In the genomic region with DNA sequence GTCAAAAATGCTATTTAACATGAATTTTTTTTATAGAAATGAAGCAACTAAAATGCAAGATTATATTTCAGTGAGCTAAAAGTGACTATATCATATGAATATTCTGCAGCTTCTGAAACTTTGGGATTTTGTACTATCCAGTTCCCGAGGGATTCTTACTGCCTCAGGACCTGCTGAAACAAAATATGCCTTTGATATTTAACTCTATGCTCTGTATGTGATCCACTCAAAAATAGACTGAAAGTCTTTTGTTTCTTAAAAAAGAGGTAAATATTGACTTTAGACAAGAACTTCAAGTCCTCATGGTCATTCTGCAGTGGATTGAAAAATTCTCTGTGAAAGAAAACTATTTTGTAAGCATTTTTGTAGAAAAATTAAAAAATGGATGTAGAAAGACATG, we compare ENCODE assay signal across 27 cellular contexts.
"Had no signal": no experiment of that assay in that cellular context is flagged by ENCODE, and none has a peak within 500 bp of the region (broad histone marks: within the 10 kb centered on the region; RNA-seq: fewer than 3 reads in every experiment).

No MANE protein-coding gene starts in this region.

- DNase-seq: activated CD4-positive, alpha-beta memory T cell treated with anti-CD3 and anti-CD28 coated beads for 36 hours; activated CD4-positive, alpha-beta T cell treated with anti-CD3 and anti-CD28 coated beads for 36 hours; activated CD4-positive, alpha-beta T cell treated with anti-CD3 and anti-CD28 coated beads, Interleukin-2, amount 10 ng/mL, durations not matched to agents 24 days and 14 days; activated CD4-positive, CD25-positive, alpha-beta regulatory T cell; activated CD4-positive, CD25-positive, alpha-beta regulatory T cell treated with anti-CD3 and anti-CD28 coated beads, Interleukin-2, amount 50 U/mL, for 72 hours; activated CD8-positive, alpha-beta memory T cell treated with anti-CD3 and anti-CD28 coated beads, Interleukin-2, amount 10 ng/mL, durations not matched to agents 7 days and 5 days; activated CD8-positive, alpha-beta memory T cell treated with anti-CD3 and anti-CD28 coated beads, Interleukin-2, amount 50 U/mL, for 4 hours; activated CD8-positive, alpha-beta T cell treated with anti-CD3 and anti-CD28 coated beads, Interleukin-2, amount 10 ng/mL, durations not matched to agents 7 days and 5 days; activated effector memory CD4-positive, alpha-beta T cell treated with anti-CD3 and anti-CD28 coated beads, Interleukin-2, amount 50 U/mL, for 16 hours; activated naive CD4-positive, alpha-beta T cell treated with anti-CD3 and anti-CD28 coated beads for 36 hours; activated naive CD8-positive, alpha-beta T cell treated with anti-CD3 and anti-CD28 coated beads for 36 hours; activated naive CD8-positive, alpha-beta T cell treated with anti-CD3 and anti-CD28 coated beads, Interleukin-2, amount 50 U/mL, for 24 hours; activated T-cell treated with anti-CD3 and anti-CD28 coated beads, Interleukin-2, amount 50 U/mL, for 1 hour; activated T-cell treated with anti-CD3 and anti-CD28 coated beads, Interleukin-2, amount 50 U/mL, for 48 hours; adrenal gland; amygdala; aorta; body of pancreas; caudate nucleus; cortex of kidney; dermis blood vessel endothelial cell; effector CD4-positive, alpha-beta T cell; effector memory CD8-positive, alpha-beta T cell; erythroblast; head of caudate nucleus; T-helper 2 cell had no signal

- H3K27ac ChIP-seq: adrenal gland, body of pancreas, esophagus muscularis mucosa had no signal

- H3K4me3 ChIP-seq: adrenal gland, body of pancreas, esophagus muscularis mucosa had no signal

- H3K36me3 ChIP-seq: adrenal gland, esophagus muscularis mucosa had no signal

- H3K9me3 ChIP-seq: adrenal gland, body of pancreas, esophagus muscularis mucosa had no signal

- H3K27me3 ChIP-seq: adrenal gland, body of pancreas, esophagus muscularis mucosa had no signal
